9 cellular contexts compared by ENCODE assay signal in the genomic region with DNA sequence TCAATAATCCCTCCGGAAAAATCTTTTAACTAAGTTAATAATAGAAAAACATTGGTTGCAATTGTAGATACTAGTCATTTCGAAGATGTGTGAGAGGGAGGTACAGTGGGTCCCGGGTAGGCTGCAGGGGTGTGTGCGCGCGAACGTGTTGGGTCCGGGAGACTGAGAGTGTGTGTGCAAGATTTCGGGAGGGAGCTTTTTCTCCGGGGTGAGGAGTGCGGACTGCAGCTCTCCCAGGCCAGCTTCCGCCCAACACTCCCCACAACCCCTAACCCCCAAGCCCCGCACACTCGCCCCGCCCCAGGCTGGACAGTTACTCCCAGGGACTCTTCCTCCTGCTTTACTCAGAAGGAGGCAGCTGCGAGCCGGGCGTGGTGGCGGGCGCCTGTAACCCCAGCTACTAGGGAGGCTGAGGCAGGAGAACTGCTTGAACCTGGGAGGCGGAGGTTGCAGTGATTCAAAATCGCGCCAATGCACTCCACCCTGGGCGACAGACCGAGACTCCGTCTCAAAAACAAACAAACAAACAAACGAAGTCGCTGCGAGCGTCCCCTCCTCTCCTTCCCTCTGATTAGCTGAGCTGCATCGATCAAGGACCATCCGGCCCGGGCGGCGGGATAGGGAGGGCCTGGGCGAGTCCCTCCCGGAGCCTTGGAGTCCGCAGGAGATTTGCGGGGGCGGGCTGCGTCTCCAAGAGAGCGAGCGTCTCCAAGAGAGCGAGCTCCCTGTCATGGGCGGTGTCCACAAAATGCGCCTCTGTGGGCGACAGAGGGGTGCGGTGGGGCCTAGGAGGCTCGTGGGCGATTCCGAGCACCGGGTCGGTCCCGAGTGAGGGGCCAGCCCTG. TPM values are rescaled to one million over a fixed set of nuclear protein-coding genes. Genes with fewer than 3 reads are reported as not detected.
A peak's percentile ranks its signal among the peaks of the same experiment; 100 is the strongest.
DNase-seq lines count a peak whose midpoint lies in the region; ATAC-seq and TF ChIP-seq lines count a peak whose summit lies in the region.
"Had no signal": no experiment of that assay in that cellular context is flagged by ENCODE, and none has a peak within 500 bp of the region (broad histone marks: within the 10 kb centered on the region; RNA-seq: fewer than 3 reads in every experiment).

No MANE protein-coding gene starts in this region.

- peaks cover 58% of the 10 kb centered on the region for H3K27me3 Mint-ChIP-seq in H9 (ENCODE audit: low read depth)

- peaks cover 0 to 7% (median 0%) of the 10 kb centered on the region in 3 experiments; a peak in 1 of 7 replicates for H3K36me3 Mint-ChIP-seq in H9 (ENCODE audit: insufficient read depth in 1 of 3, low read depth in 3 of 3)
- H3K36me3 Mint-ChIP-seq: activated naive CD4-positive, alpha-beta T cell treated with anti-CD3 and anti-CD28 coated beads, Interleukin-2, amount 10 ng/mL, durations not matched to agents 7 days and 5 days had no signal

- H3K27ac Mint-ChIP-seq in H9 = no peak overlapping the region
- H3K27ac Mint-ChIP-seq: activated naive CD4-positive, alpha-beta T cell treated with anti-CD3 and anti-CD28 coated beads, Interleukin-2, amount 10 ng/mL, durations not matched to agents 7 days and 5 days; nephron had no signal

- H3K79me2 ChIP-seq in H9 (ENCODE audit: insufficient read depth, low read length) (no peaks in the 10 kb centered on the region), mammary epithelial cell (ENCODE audit: insufficient read depth, low read length) (no peaks in the 10 kb centered on the region), smooth muscle cell (ENCODE audit: low read depth) (no peaks in the 10 kb centered on the region)

- in situ Hi-C loops in mammary epithelial cell (cut with MboI; ENCODE audit: low sequenced_read_pairs in 2 of 2) = no loop called here

- no peak overlapping the region for H3K56ac ChIP-seq in H9 (ENCODE audit: insufficient read length, low read depth, low read length)

- no peak overlapping the region for H2BK20ac ChIP-seq in H9 (ENCODE audit: low read depth, low read length, poor library complexity, severe bottlenecking)

- H2AFZ ChIP-seq in H9 (ENCODE audit: low read length) (no peak overlapping the region), mammary epithelial cell (ENCODE audit: low read depth, low read length) (peak overlapping the region; percentile 81), smooth muscle cell (ENCODE audit: low read depth) (peak overlapping the region; percentile 89)

- no peak overlapping the region for H4K5ac ChIP-seq in H9 (ENCODE audit: insufficient read length, low read depth, low read length)

- WGBS in H9 (ENCODE audit: extremely low coverage, insufficient read length, low lambda C conversion rate) = no CpG with 5 or more reads among the region's 54 CpGs
- WGBS in mammary epithelial cell (ENCODE audit: low coverage, missing lambda C conversion rate) = 46% methylated on average over 15 of the region's 54 CpGs
- 42% methylated on average over 40 of the region's 54 CpGs for WGBS in smooth muscle cell (ENCODE audit: low lambda C conversion rate)

- peaks cover 8% of the 10 kb centered on the region for H3K23me2 ChIP-seq in H9 (ENCODE audit: insufficient read length, low read depth, low read length, poor library complexity, severe bottlenecking)

- H2AK5ac ChIP-seq in H9 (ENCODE audit: insufficient read length, low read length) = no peak overlapping the region

- H3K9ac ChIP-seq in H9 (ENCODE audit: extremely low read depth, insufficient read length, low read length) = no peak overlapping the region
- no peak overlapping the region for H3K9ac ChIP-seq in mammary epithelial cell (ENCODE audit: insufficient read depth, low read length)
- H3K9ac ChIP-seq in iPS-15b (ENCODE audit: low read depth, low read length) = no peak overlapping the region
- H3K9ac ChIP-seq in smooth muscle cell (ENCODE audit: low read depth) = no peak overlapping the region

- H3K36me3 ChIP-seq in mammary epithelial cell (ENCODE audit: insufficient read depth, low read length) = no peaks in the 10 kb centered on the region
- no peaks in the 10 kb centered on the region for H3K36me3 ChIP-seq in iPS-15b (ENCODE audit: control insufficient read depth, insufficient read depth, low read length)
- no peaks in the 10 kb centered on the region for H3K36me3 ChIP-seq in smooth muscle cell (ENCODE audit: low read depth)
- no peaks in the 10 kb centered on the region for H3K36me3 ChIP-seq in mucosa of descending colon (ENCODE audit: low read depth)

- H3K23ac ChIP-seq in H9 (ENCODE audit: insufficient read length, low read depth, low read length) = no peak overlapping the region

- H3K9me3 ChIP-seq in H9 (ENCODE audit: control insufficient read depth, low read depth, low read length) = no peaks in the 10 kb centered on the region
- no peaks in the 10 kb centered on the region for H3K9me3 ChIP-seq in mammary epithelial cell (replicated peaks; ENCODE audit: insufficient read depth, low read length)
- no peaks in the 10 kb centered on the region for H3K9me3 ChIP-seq in iPS-15b (ENCODE audit: control insufficient read depth, insufficient read depth, low read length)
- H3K9me3 ChIP-seq in smooth muscle cell (replicated peaks; ENCODE audit: low read depth) = no peaks in the 10 kb centered on the region
- no peaks in the 10 kb centered on the region for H3K9me3 ChIP-seq in mucosa of descending colon

- peaks cover 1 to 8% of the 10 kb centered on the region in 2 experiments; a peak in 3 of 5 replicates for H3K9me3 Mint-ChIP-seq in H9
- H3K9me3 Mint-ChIP-seq: activated naive CD4-positive, alpha-beta T cell treated with anti-CD3 and anti-CD28 coated beads, Interleukin-2, amount 10 ng/mL, durations not matched to agents 7 days and 5 days had no signal

- no peak overlapping the region for H3K4ac ChIP-seq in H9 (ENCODE audit: low read depth, low read length)

- no peak overlapping the region for H2BK5ac ChIP-seq in H9 (ENCODE audit: insufficient read length, low read length)

- H3K4me3 ChIP-seq in mammary epithelial cell (replicated peaks in 1 of 3; ENCODE audit: insufficient read depth in 1 of 3, low read depth in 2 of 3, low read length in 3 of 3) (peak overlapping the region in 2 of 3 experiments; percentile 8 to 26), iPS-15b (ENCODE audit: low read depth, low read length) (peak overlapping the region; percentile 66), smooth muscle cell (peak overlapping the region; percentile 45), mucosa of descending colon (no peak overlapping the region)

- no peaks in the 10 kb centered on the region for H3K4me1 ChIP-seq in H9 (ENCODE audit: insufficient read depth, low read length)
- peaks cover 10% of the 10 kb centered on the region for H3K4me1 ChIP-seq in mammary epithelial cell (ENCODE audit: insufficient read depth, low read length)
- peaks cover 4% of the 10 kb centered on the region for H3K4me1 ChIP-seq in iPS-15b (ENCODE audit: control insufficient read depth, insufficient read depth, low read length)
- H3K4me1 ChIP-seq in smooth muscle cell (ENCODE audit: low read depth) = peaks cover 7% of the 10 kb centered on the region
- peaks cover 3% of the 10 kb centered on the region for H3K4me1 ChIP-seq in mucosa of descending colon (ENCODE audit: low read depth)

- dilution Hi-C loops in mammary epithelial cell (cut with HindIII; ENCODE audit: low sequenced_read_pairs) = no loop called here

- no peak overlapping the region for H4K91ac ChIP-seq in H9 (ENCODE audit: insufficient read length, low read depth, low read length)

- H3K18ac ChIP-seq in H9 (ENCODE audit: insufficient read length, low read depth, low read length) = no peak overlapping the region

- H3T11ph ChIP-seq in H9 (ENCODE audit: low read length) = no peak overlapping the region

- H3K4me3 Mint-ChIP-seq in H9 = peak overlapping the region; percentile 30 to 57
- H3K4me3 Mint-ChIP-seq: activated naive CD4-positive, alpha-beta T cell treated with anti-CD3 and anti-CD28 coated beads, Interleukin-2, amount 10 ng/mL, durations not matched to agents 7 days and 5 days had no signal

- BruUV-seq in mammary epithelial cell (replicated peaks; lab: Mats Ljungman, UMichigan) = no TSS peak

- peak overlapping the region; percentile 38; the same call in 1 of the 2 replicates for H3K14ac ChIP-seq in H9 (ENCODE audit: insufficient read depth, low read length)

- no peak overlapping the region for H2BK120ac ChIP-seq in H9 (ENCODE audit: low read depth, low read length, poor library complexity, severe bottlenecking)

- DNase-seq in H9 (peak; percentile 65), mammary epithelial cell (no peak), smooth muscle cell (lab: John Stamatoyannopoulos, UW; ENCODE audit: unreplicated experiment) (no peak), mucosa of descending colon (no peak), putamen (ENCODE audit: low spot score) (no peak)
- DNase-seq: activated naive CD4-positive, alpha-beta T cell treated with anti-CD3 and anti-CD28 coated beads, Interleukin-2, amount 10 ng/mL, durations not matched to agents 7 days and 5 days had no signal

- CTCF ChIA-PET in mammary epithelial cell (lab: Charles Lee; ENCODE audit: low non-redundant PET) = no interaction called here

- peak overlapping the region; percentile 52 for H3K4me2 ChIP-seq in H9 (ENCODE audit: insufficient read depth, insufficient read length, low read length)
- peak overlapping the region; percentile 83 for H3K4me2 ChIP-seq in mammary epithelial cell (ENCODE audit: insufficient read depth, low read depth, low read length)
- peak overlapping the region; percentile 87 for H3K4me2 ChIP-seq in smooth muscle cell

- TF ChIP-seq CTCF in H9 (conservative IDR thresholded peaks at IDR 0.05) (no peak), mammary epithelial cell (conservative IDR thresholded peaks at IDR 0.05 in 1 of 2, IDR thresholded peaks at IDR 0.05 in 1 of 2; ENCODE audit: extremely low read depth in 1 of 2, insufficient read depth in 1 of 2, low read depth in 1 of 2, low read length in 2 of 2) (no peak), smooth muscle cell (IDR thresholded peaks at IDR 0.05; ENCODE audit: borderline replicate concordance, insufficient read depth, poor library complexity, severe bottlenecking) (no peak), mucosa of descending colon (IDR thresholded peaks at IDR 0.05) (no peak)

- no peaks in the 10 kb centered on the region for H3F3A ChIP-seq in smooth muscle cell (ENCODE audit: low read depth)

- H2BK12ac ChIP-seq in H9 (ENCODE audit: insufficient read length, low read depth, low read length) = no peak overlapping the region

- H4K8ac ChIP-seq in H9 (replicated peaks; ENCODE audit: insufficient read length, low read depth, low read length) = no peak overlapping the region

- H4K20me1 ChIP-seq in H9 (ENCODE audit: control insufficient read depth, insufficient read depth, insufficient read length) = no peaks in the 10 kb centered on the region
- no peaks in the 10 kb centered on the region for H4K20me1 ChIP-seq in mammary epithelial cell (ENCODE audit: insufficient read depth, low read length)
- H4K20me1 ChIP-seq in smooth muscle cell (ENCODE audit: low read depth) = no peaks in the 10 kb centered on the region

- H2BK15ac ChIP-seq in H9 (ENCODE audit: low read depth, low read length) = no peak overlapping the region

- H3K27me3 ChIP-seq in H9 (ENCODE audit: insufficient read depth, low read length) = peaks cover 13% of the 10 kb centered on the region; the same call in 1 of the 2 replicates
- H3K27me3 ChIP-seq in mammary epithelial cell (ENCODE audit: insufficient read depth, low read length) = no peaks in the 10 kb centered on the region
- H3K27me3 ChIP-seq in iPS-15b (ENCODE audit: control insufficient read depth, insufficient read depth, low read length) = peaks cover 55% of the 10 kb centered on the region
- H3K27me3 ChIP-seq in smooth muscle cell (ENCODE audit: low read depth) = peaks cover 24% of the 10 kb centered on the region

- H3K27ac ChIP-seq in H9 (ENCODE audit: insufficient read length, low read depth, low read length) (no peak overlapping the region), mammary epithelial cell (ENCODE audit: insufficient read depth, low read depth, low read length) (no peak overlapping the region), smooth muscle cell (ENCODE audit: low read depth) (no peak overlapping the region)

- peaks cover 4 to 6% of the 10 kb centered on the region in 2 experiments; a peak in 2 of 4 replicates for H3K4me1 Mint-ChIP-seq in H9

- ATAC-seq in HG02571 (IDR thresholded peaks at IDR 0.05; ENCODE audit: unreplicated experiment) (no peak), mucosa of descending colon (no peak)

- no peaks in the 10 kb centered on the region for H3K79me1 ChIP-seq in H9 (ENCODE audit: insufficient read depth, low read depth, low read length, poor library complexity, severe bottlenecking)

- intact Hi-C loops in mammary epithelial cell (cut with micrococcal nuclease) (loop anchor here (1.0 kb wide), 1 partner anchor 27 kb away; no protein-coding TSS in a partner anchor), mucosa of descending colon (cut with DNase I, micrococcal nuclease) (no loop called here)

RNA-seq across cellular contexts. Expression of a gene that starts 28.3 kb away (rescaled TPM):
- 12.7 and 13.2 TPM in 2 replicates for total RNA-seq in H9 (2021)
- 1 to 10 TPM; 6.2 to 9.4 TPM for total RNA-seq in mammary epithelial cell
- polyA plus RNA-seq in mammary epithelial cell = 6.2 TPM
- polyA minus RNA-seq in mammary epithelial cell = 5.6 TPM
- total RNA-seq in smooth muscle cell = 0.40 and 1.2 TPM in 2 replicates
- 4.7 and 5.2 TPM in 2 replicates for polyA plus RNA-seq in smooth muscle cell
- 1 to 10 TPM in 2 of 3 donors, under 1 TPM in 1; 0.92 to 1.7 (median 1.1) TPM for total RNA-seq in mucosa of descending colon

RNA-seq across cellular contexts. Expression of a gene that starts 36.5 kb away (rescaled TPM):
- total RNA-seq in H9 (2021) (68.9 and 78.2 TPM in 2 replicates), mammary epithelial cell (100 to 1,000 TPM; 383 to 495 TPM), smooth muscle cell (270 and 303 TPM in 2 replicates), mucosa of descending colon (100 to 1,000 TPM; 306 to 617 (median 485) TPM)
- polyA plus RNA-seq in mammary epithelial cell (1,160 TPM), smooth muscle cell (518 and 596 TPM in 2 replicates)
- 644 TPM for polyA minus RNA-seq in mammary epithelial cell
